In genomic region chr10:122053314-122053713, GRCh38 we compare ENCODE assay signal across 19 cellular contexts.
DNase-seq lines count a peak whose midpoint lies in the region; ATAC-seq, FAIRE-seq and TF ChIP-seq lines count a peak whose summit lies in the region.
"Had no signal": no experiment of that assay in that cellular context is flagged by ENCODE, and none has a peak within 500 bp of the region (broad histone marks: within the 10 kb centered on the region; RNA-seq: fewer than 3 reads in every experiment).

No MANE protein-coding gene starts in this region.

- no peak for TF ChIP-seq RAD21 in HepG2 (CRISPR knock-in tag; IDR thresholded peaks at IDR 0.05)

- no peak overlapping the region for H3K4me3 ChIP-seq in HepG2 (replicated peaks in 1 of 3; ENCODE audit: insufficient read depth in 1 of 3, low read depth in 2 of 3, low read length in 3 of 3)
- no peak overlapping the region for H3K4me3 ChIP-seq in right lobe of liver
- no peak overlapping the region for H3K4me3 ChIP-seq in lower lobe of right lung
- no peak overlapping the region for H3K4me3 ChIP-seq in gastrocnemius medialis
- H3K4me3 ChIP-seq: BLaER1, SK-N-MC had no signal

- H3K27ac ChIP-seq in HepG2 (ENCODE audit: extremely low read length, insufficient read depth, low read length) (peak overlapping the region; percentile 29), right lobe of liver (no peak overlapping the region), lower lobe of right lung (peak overlapping the region; percentile 31), gastrocnemius medialis (peak overlapping the region; percentile 78 to 92 (median 87))
- H3K27ac ChIP-seq: BLaER1, SK-N-MC had no signal

- no peak for DNase-seq in HepG2 (ENCODE audit: low spot score)
- no peak for DNase-seq in right lobe of liver
- no peak for DNase-seq in lower lobe of right lung
- peak in 1 of 2 donors; percentile 10 for DNase-seq in gastrocnemius medialis
- no peak for DNase-seq in DMS 273 (lab: John Stamatoyannopoulos, UW; ENCODE audit: unreplicated experiment)
- no peak for DNase-seq in CD1c-positive myeloid dendritic cell (ENCODE audit: extremely low spot score)
- DNase-seq in occipital lobe (lab: John Stamatoyannopoulos, UW): no peak
- DNase-seq: CD8-positive, alpha-beta memory T cell; DMS79; KG1; MV-4-11; NCI-H187 treated with DMSO at 0.1 percent for 48 hours; NCI-H226 had no signal

- CTCF ChIA-PET in HepG2 (lab: Yijun Ruan, JAX; ENCODE audit: low intra/inter-chr PET ratio, low total read pairs): interaction anchor here (1.3 to 2.1 kb wide), 2 partner anchors 59 to 90 kb away, joined by 3 to 17 read pairs; no protein-coding TSS in a partner anchor

- H3K79me2 ChIP-seq in HepG2 (ENCODE audit: insufficient read depth, low read length): peaks cover 2% of the 10 kb centered on the region

- no peaks in the 10 kb centered on the region for H4K20me1 ChIP-seq in HepG2 (ENCODE audit: insufficient read depth, low read length)
- H4K20me1 ChIP-seq: BLaER1 had no signal

- 89% methylated on average over 8 of the region's 8 CpGs for WGBS in HepG2 (ENCODE audit: low lambda C conversion rate)
- WGBS in right lobe of liver (ENCODE audit: insufficient coverage, low coverage, low lambda C conversion rate, missing lambda C conversion rate): 73% methylated on average over 6 of the region's 8 CpGs

- H3K27me3 ChIP-seq in HepG2 (ENCODE audit: control insufficient read depth in 1 of 2, insufficient read depth in 2 of 2, low read length in 2 of 2) (no peaks in the 10 kb centered on the region), right lobe of liver (no peaks in the 10 kb centered on the region), lower lobe of right lung (ENCODE audit: low read depth) (no peaks in the 10 kb centered on the region), gastrocnemius medialis (no peaks in the 10 kb centered on the region)
- H3K27me3 ChIP-seq: BLaER1 had no signal

- no peak for ATAC-seq in HepG2
- no peak for ATAC-seq in right lobe of liver
- no peak for ATAC-seq in lower lobe of right lung
- no peak for ATAC-seq in gastrocnemius medialis
- ATAC-seq in HG03354 (IDR thresholded peaks at IDR 0.05; ENCODE audit: poor library complexity, severe bottlenecking, unreplicated experiment): no peak

- no peaks in the 10 kb centered on the region for H3K9me3 ChIP-seq in HepG2 (ENCODE audit: low read length)
- H3K9me3 ChIP-seq in right lobe of liver: no peaks in the 10 kb centered on the region
- H3K9me3 ChIP-seq in lower lobe of right lung: no peaks in the 10 kb centered on the region
- no peaks in the 10 kb centered on the region for H3K9me3 ChIP-seq in gastrocnemius medialis

- H3K4me1 ChIP-seq in HepG2 (ENCODE audit: insufficient read depth, low read length): peaks cover 67% of the 10 kb centered on the region
- H3K4me1 ChIP-seq in right lobe of liver: no peaks in the 10 kb centered on the region
- H3K4me1 ChIP-seq in lower lobe of right lung: peaks cover 26% of the 10 kb centered on the region
- H3K4me1 ChIP-seq in gastrocnemius medialis: peaks cover 10 to 25% of the 10 kb centered on the region in 2 donors
- H3K4me1 ChIP-seq: BLaER1 had no signal

- no peak for TF ChIP-seq EP300 in HepG2 (IDR thresholded peaks at IDR 0.05; ENCODE audit: low read depth in 2 of 2, low read length in 2 of 2)
- TF ChIP-seq EP300 in HepG2 (CRISPR knock-in tag; IDR thresholded peaks at IDR 0.05; ENCODE audit: borderline replicate concordance): no peak

- in situ Hi-C loops in HepG2 (cut with HindIII; ENCODE audit: extremely low pct_ligation_motif_present, low pct_unique_long_range_greater_than_20kb) (loop anchor here (5.0 kb wide), 1 partner anchor 59 kb away; no protein-coding TSS in a partner anchor), gastrocnemius medialis (cut with MboI; ENCODE audit: low sequenced_read_pairs in 4 of 4) (loop anchor here (5.0 to 10.0 kb wide), 4 partner anchors 51 to 64 kb away; no protein-coding TSS in a partner anchor)

- no peak for TF ChIP-seq CTCF in HepG2 (CRISPR knock-in tag; IDR thresholded peaks at IDR 0.05)
- TF ChIP-seq CTCF in right lobe of liver (IDR thresholded peaks at IDR 0.05): no peak
- TF ChIP-seq CTCF in lower lobe of right lung (IDR thresholded peaks at IDR 0.05): no peak
- TF ChIP-seq CTCF in gastrocnemius medialis (IDR thresholded peaks at IDR 0.05 in 4 of 5, conservative IDR thresholded peaks at IDR 0.05 in 1 of 5): no peak

- no peak overlapping the region for H2AFZ ChIP-seq in HepG2 (ENCODE audit: low read length)

- peaks cover 2 to 14% of the 10 kb centered on the region in 2 experiments; a peak in 3 of 5 replicates for H3K36me3 ChIP-seq in HepG2 (replicated peaks in 1 of 2; ENCODE audit: control insufficient read depth in 1 of 2, insufficient read depth in 2 of 2, low read length in 2 of 2)
- H3K36me3 ChIP-seq in right lobe of liver: no peaks in the 10 kb centered on the region
- no peaks in the 10 kb centered on the region for H3K36me3 ChIP-seq in lower lobe of right lung
- no peaks in the 10 kb centered on the region for H3K36me3 ChIP-seq in gastrocnemius medialis
- H3K36me3 ChIP-seq: BLaER1 had no signal

- intact Hi-C loops in HepG2 (cut with micrococcal nuclease; ENCODE audit: unreplicated experiment) (loop anchor here (5.0 kb wide), 1 partner anchor 126 kb away; the partner anchor contains the start of gene ATE1), right lobe of liver (cut with DNase I) (loop anchor here (10.0 kb wide), 1 partner anchor 61 kb away; no protein-coding TSS in a partner anchor), lower lobe of right lung (cut with DNase I) (no loop called here), gastrocnemius medialis (cut with DNase I; ENCODE audit: low total_unique reads) (loop anchor here (5.0 to 10.0 kb wide), 2 partner anchors 126 to 181 kb away; partner anchors contain the start of gene ATE1)

- no peak overlapping the region for H3K4me2 ChIP-seq in HepG2 (ENCODE audit: low read depth, low read length)
- H3K4me2 ChIP-seq: BLaER1 had no signal

- FAIRE-seq in HepG2 (lab: Jason Lieb, UNC): no peak
- FAIRE-seq: D721Med, GM12892, GM18507 had no signal

- no TSS peak for BruUV-seq in HepG2 (replicated peaks; lab: Mats Ljungman, UMichigan)

- no peak for TF ChIP-seq POLR2A in HepG2 (IDR thresholded peaks at IDR 0.05; ENCODE audit: insufficient read depth in 1 of 2, low read depth in 2 of 2, low read length in 2 of 2)
- no peak for TF ChIP-seq POLR2A in right lobe of liver (IDR thresholded peaks at IDR 0.05)
- TF ChIP-seq POLR2A in gastrocnemius medialis (IDR thresholded peaks at IDR 0.05): no peak

- H3K9ac ChIP-seq in HepG2 (ENCODE audit: insufficient read depth, low read depth, low read length): no peak overlapping the region
- H3K9ac ChIP-seq: BLaER1 had no signal

- POLR2A ChIA-PET in HepG2 (lab: Yijun Ruan, JAX): no interaction called here

TF ChIP-seq in HepG2, 621 proteins besides CTCF, POLR2A, EP300 and RAD21:
- TF ChIP-seq CREBL2 (CRISPR knock-in tag; IDR thresholded peaks at IDR 0.05; ENCODE audit: borderline replicate concordance): no peak
- TF ChIP-seq ZNF256 (CRISPR knock-in tag; conservative IDR thresholded peaks at IDR 0.05): no peak
- TF ChIP-seq ZNF335 (CRISPR knock-in tag; IDR thresholded peaks at IDR 0.05): no peak
- TF ChIP-seq ETS1 (CRISPR knock-in tag; IDR thresholded peaks at IDR 0.05): no peak
- no peak for TF ChIP-seq FOXK1 (CRISPR knock-in tag; IDR thresholded peaks at IDR 0.05; ENCODE audit: borderline replicate concordance, low read depth)
- no peak for TF ChIP-seq AKAP8 (CRISPR knock-in tag; IDR thresholded peaks at IDR 0.05)
- no peak for TF ChIP-seq SOX13 (IDR thresholded peaks at IDR 0.05)
- TF ChIP-seq SOX13 (CRISPR knock-in tag; conservative IDR thresholded peaks at IDR 0.05 in 1 of 2, IDR thresholded peaks at IDR 0.05 in 1 of 2): no peak

Comparison
In these comparisons a context has a peak if more than half of its experiments do, and no peak if none do; other contexts are left out.
1. H3K27ac ChIP-seq: peak in HepG2 (single experiment), lower lobe of right lung (single experiment) and gastrocnemius medialis (4 of 4); none in right lobe of liver (0 of 3).